20 cellular contexts compared by ENCODE assay signal in the genomic region with DNA sequence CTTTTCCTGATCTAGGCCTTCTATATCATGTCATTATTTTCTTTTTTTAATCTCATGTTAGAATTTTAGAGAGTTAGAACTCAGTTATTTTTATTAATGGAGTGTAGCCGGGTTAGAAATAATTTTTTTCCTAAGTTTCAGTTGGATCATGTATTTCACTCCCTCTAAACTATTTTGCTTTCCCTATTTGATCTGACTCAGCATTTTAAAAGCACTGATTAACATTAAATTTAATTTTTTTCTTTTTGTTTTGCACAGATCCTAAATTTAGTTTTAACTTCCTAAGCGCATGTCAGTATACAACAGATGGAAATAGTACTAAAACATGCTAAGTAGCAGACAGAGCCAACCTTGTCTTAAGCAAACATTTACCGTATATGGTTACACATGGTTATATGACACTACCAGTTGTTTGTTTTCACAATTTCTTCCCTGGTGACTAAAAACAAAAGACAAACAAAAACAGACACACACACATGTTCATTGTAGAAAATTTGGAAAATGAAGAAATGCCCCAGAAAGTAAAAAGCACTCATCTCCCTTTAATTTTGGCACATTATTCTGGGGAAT. TPM values are rescaled to one million over a fixed set of nuclear protein-coding genes. Genes with fewer than 3 reads are reported as not detected.
DNase-seq lines count a peak whose midpoint lies in the region; ATAC-seq and TF ChIP-seq lines count a peak whose summit lies in the region.
"Had no signal": no experiment of that assay in that cellular context is flagged by ENCODE, and none has a peak within 500 bp of the region (broad histone marks: within the 10 kb centered on the region; RNA-seq: fewer than 3 reads in every experiment).

No MANE protein-coding gene starts in this region.

- BruUV-seq in IMR-90 (replicated peaks; lab: Mats Ljungman, UMichigan) (no TSS peak), PC-3 (replicated peaks; lab: Mats Ljungman, UMichigan) (no TSS peak)

- H3K9me3 ChIP-seq in IMR-90 (ENCODE audit: control insufficient read depth, insufficient read depth, low read length): no peaks in the 10 kb centered on the region
- H3K9me3 ChIP-seq in PC-3 (ENCODE audit: low read length): no peaks in the 10 kb centered on the region
- H3K9me3 ChIP-seq in hepatocyte (ENCODE audit: low read depth): no peaks in the 10 kb centered on the region
- no peaks in the 10 kb centered on the region for H3K9me3 ChIP-seq in H9 (ENCODE audit: control insufficient read depth, low read depth, low read length)
- H3K9me3 ChIP-seq: colonic mucosa, gastrocnemius medialis, tibial artery had no signal

- intact Hi-C loops in IMR-90 (cut with micrococcal nuclease): loop anchor here (5.0 kb wide), 1 partner anchor 91 kb away; no protein-coding TSS in a partner anchor
- intact Hi-C loops in PC-3 (cut with micrococcal nuclease): loop anchor here (5.0 kb wide), 1 partner anchor 96 kb away; no protein-coding TSS in a partner anchor

- H3K36me3 ChIP-seq in IMR-90 (ENCODE audit: control insufficient read depth, insufficient read depth, low read length) (peaks cover 22% of the 10 kb centered on the region), PC-3 (ENCODE audit: low read depth, low read length) (no peaks in the 10 kb centered on the region; the same call in 1 of the 2 replicates), hepatocyte (replicated peaks; ENCODE audit: insufficient read depth, low read depth) (no peaks in the 10 kb centered on the region)

- H3K23me2 ChIP-seq in H9 (ENCODE audit: insufficient read length, low read depth, low read length, poor library complexity, severe bottlenecking): no peaks in the 10 kb centered on the region

- no peak overlapping the region for H4K5ac ChIP-seq in IMR-90 (ENCODE audit: low read depth, low read length)
- H4K5ac ChIP-seq in H9 (ENCODE audit: insufficient read length, low read depth, low read length): no peak overlapping the region

- H3K9me1 ChIP-seq in IMR-90 (ENCODE audit: insufficient read depth, low read length): no peaks in the 10 kb centered on the region

- TF ChIP-seq CTCF in IMR-90 (conservative IDR thresholded peaks at IDR 0.05; ENCODE audit: low read depth, low read length) (no peak), PC-3 (conservative IDR thresholded peaks at IDR 0.05; ENCODE audit: low read depth, low read length) (no peak), chondrocyte (IDR thresholded peaks at IDR 0.05) (no peak), hepatocyte (IDR thresholded peaks at IDR 0.05; ENCODE audit: poor library complexity) (no peak), H9 (conservative IDR thresholded peaks at IDR 0.05) (no peak)

- in situ Hi-C loops in IMR-90 (cut with MboI; ENCODE audit: low sequenced_read_pairs): no loop called here

- H3K4ac ChIP-seq in IMR-90 (ENCODE audit: low read depth, low read length) (no peak overlapping the region), H9 (ENCODE audit: low read depth, low read length) (no peak overlapping the region)

- H2AFZ ChIP-seq in IMR-90 (replicated peaks; ENCODE audit: low read length, poor library complexity) (no peak overlapping the region), PC-3 (ENCODE audit: low read length) (no peak overlapping the region), hepatocyte (no peak overlapping the region), H9 (ENCODE audit: low read length) (no peak overlapping the region)

- H3K36me3 Mint-ChIP-seq in chondrocyte (ENCODE audit: low read depth): peaks cover 45% of the 10 kb centered on the region
- peaks cover 2 to 43% (median 18%) of the 10 kb centered on the region in 3 experiments; a peak in 6 of 7 replicates for H3K36me3 Mint-ChIP-seq in H9 (ENCODE audit: insufficient read depth in 1 of 3, low read depth in 3 of 3)

- H3K4me1 ChIP-seq in IMR-90 (ENCODE audit: control insufficient read depth, insufficient read depth, low read length): no peaks in the 10 kb centered on the region
- H3K4me1 ChIP-seq in PC-3 (ENCODE audit: insufficient read depth, low read length): peaks cover 11% of the 10 kb centered on the region
- H3K4me1 ChIP-seq in hepatocyte (ENCODE audit: insufficient read depth): no peaks in the 10 kb centered on the region
- H3K4me1 ChIP-seq in H9 (ENCODE audit: insufficient read depth, low read length): no peaks in the 10 kb centered on the region
- H3K4me1 ChIP-seq: colonic mucosa, gastrocnemius medialis, tibial artery had no signal

- H3K4me1 Mint-ChIP-seq in chondrocyte (ENCODE audit: low read depth) (no peaks in the 10 kb centered on the region), H9 (no peaks in the 10 kb centered on the region)
- H3K4me1 Mint-ChIP-seq: IgD-negative memory B cell had no signal

- H2BK12ac ChIP-seq in H9 (ENCODE audit: insufficient read length, low read depth, low read length): no peak overlapping the region

- no peaks in the 10 kb centered on the region for H3K9me2 ChIP-seq in PC-3 (replicated peaks; ENCODE audit: low read length)
- no peaks in the 10 kb centered on the region for H3K9me2 ChIP-seq in hepatocyte (replicated peaks; ENCODE audit: insufficient read depth)

- no peak overlapping the region for H3K23ac ChIP-seq in IMR-90 (ENCODE audit: low read depth, low read length)
- no peak overlapping the region for H3K23ac ChIP-seq in H9 (ENCODE audit: insufficient read length, low read depth, low read length)

- H3K27ac Mint-ChIP-seq in chondrocyte (ENCODE audit: unreplicated experiment): no peak overlapping the region
- no peak overlapping the region for H3K27ac Mint-ChIP-seq in H9
- H3K27ac Mint-ChIP-seq: activated naive CD8-positive, alpha-beta T cell; IgD-negative memory B cell; natural killer cell treated with Interleukin-12 subunit alpha and Interleukin-12 subunit beta and Interleukin-15 and Interleukin-18, amount 100 ng/mL, for 72 hours had no signal

- H3F3A ChIP-seq in PC-3 (ENCODE audit: low read length, unreplicated experiment): no peaks in the 10 kb centered on the region

- dilution Hi-C loops in IMR-90 (cut with HindIII; ENCODE audit: low sequenced_read_pairs, unreplicated experiment): no loop called here

- CTCF ChIA-PET in IMR-90 (lab: Yijun Ruan, JAX) (no interaction called here), PC-3 (lab: Charles Lee) (no interaction called here)

- H3K79me1 ChIP-seq in IMR-90 (ENCODE audit: low read depth in 1 of 2, low read length in 2 of 2) (0 out of 4 replicates have a peak, but pooled peaks cover 0 to 6% of the 10 kb centered on the region in 2 experiments), H9 (ENCODE audit: insufficient read depth, low read depth, low read length, poor library complexity, severe bottlenecking) (no peaks in the 10 kb centered on the region)

- H3T11ph ChIP-seq in H9 (ENCODE audit: low read length): no peak overlapping the region

- WGBS in IMR-90 (ENCODE audit: extremely low coverage in 2 of 2, insufficient read length in 1 of 2), 2 experiments: no CpG with 5 or more reads among the region's 3 CpGs
- WGBS in hepatocyte (ENCODE audit: low lambda C conversion rate, missing lambda C conversion rate): 89% methylated on average over 3 of the region's 3 CpGs
- no CpG with 5 or more reads among the region's 3 CpGs for WGBS in H9 (ENCODE audit: extremely low coverage, insufficient read length, low lambda C conversion rate)

- H3K18ac ChIP-seq in IMR-90 (ENCODE audit: low read depth, low read length) (no peak overlapping the region), H9 (ENCODE audit: insufficient read length, low read depth, low read length) (no peak overlapping the region)

- H3K4me3 Mint-ChIP-seq in chondrocyte (ENCODE audit: unreplicated experiment) (no peak overlapping the region), H9 (no peak overlapping the region)
- H3K4me3 Mint-ChIP-seq: activated naive CD8-positive, alpha-beta T cell; IgD-negative memory B cell; natural killer cell treated with Interleukin-12 subunit alpha and Interleukin-12 subunit beta and Interleukin-15 and Interleukin-18, amount 100 ng/mL, for 72 hours had no signal

- TF ChIP-seq POLR2A in IMR-90 (IDR thresholded peaks at IDR 0.05; ENCODE audit: low read depth, low read length): no peak

- no peaks in the 10 kb centered on the region for H4K20me1 ChIP-seq in IMR-90 (ENCODE audit: insufficient read depth, low read length)
- no peaks in the 10 kb centered on the region for H4K20me1 ChIP-seq in PC-3 (ENCODE audit: low read length)
- H4K20me1 ChIP-seq in hepatocyte (ENCODE audit: insufficient read depth, poor library complexity, severe bottlenecking): no peaks in the 10 kb centered on the region
- H4K20me1 ChIP-seq in H9 (ENCODE audit: control insufficient read depth, insufficient read depth, insufficient read length): no peaks in the 10 kb centered on the region

- H3K9ac ChIP-seq in IMR-90 (ENCODE audit: low read depth, low read length): no peak overlapping the region
- H3K9ac ChIP-seq in PC-3 (ENCODE audit: low read length): no peak overlapping the region
- no peak overlapping the region for H3K9ac ChIP-seq in H9 (ENCODE audit: extremely low read depth, insufficient read length, low read length)

- H4K91ac ChIP-seq in IMR-90 (ENCODE audit: insufficient read depth, low read depth, low read length) (no peak overlapping the region), H9 (ENCODE audit: insufficient read length, low read depth, low read length) (no peak overlapping the region)

- no peak for TF ChIP-seq RAD21 in IMR-90 (IDR thresholded peaks at IDR 0.05; ENCODE audit: low read length)

- DNase-seq in DMS53 treated with DMSO at 0.1 percent for 48 hours (lab: John Stamatoyannopoulos, UW; ENCODE audit: unreplicated experiment) (peak; percentile 54), IMR-90 (peak; percentile 47), PC-3 (peak; percentile 25), left kidney (ENCODE audit: low read depth, low spot score) (peak; percentile 28), chondrocyte (ENCODE audit: low spot score) (no peak), hepatocyte (ENCODE audit: low spot score) (no peak), H9 (no peak)
- DNase-seq: activated CD4-positive, CD25-positive, alpha-beta regulatory T cell treated with anti-CD3 and anti-CD28 coated beads, Interleukin-2, amount 50 U/mL, for 72 hours; activated CD8-positive, alpha-beta memory T cell treated with anti-CD3 and anti-CD28 coated beads for 24 hours; colonic mucosa; gastrocnemius medialis; GDM1; H7; NCI-H187 treated with DMSO at 0.1 percent for 48 hours; NK-92 treated with Interleukin-12 subunit alpha and Interleukin-12 subunit beta, amount 100 ng/mL, for 24 hours; stimulated activated naive CD4-positive, alpha-beta T cell treated with Interleukin-2 at 50 U/mL for 16 hours; tibial artery had no signal

- H3K56ac ChIP-seq in IMR-90 (ENCODE audit: extremely low read depth, insufficient read depth, low read length) (no peak overlapping the region), H9 (ENCODE audit: insufficient read length, low read depth, low read length) (no peak overlapping the region)

- H3K9me3 Mint-ChIP-seq in chondrocyte (ENCODE audit: low read depth) (no peaks in the 10 kb centered on the region), H9 (no peaks in the 10 kb centered on the region; a peak in 1 of 5 replicates)
- H3K9me3 Mint-ChIP-seq: IgD-negative memory B cell; natural killer cell treated with Interleukin-12 subunit alpha and Interleukin-12 subunit beta and Interleukin-15 and Interleukin-18, amount 100 ng/mL, for 72 hours had no signal

- H3K4me2 ChIP-seq in IMR-90 (ENCODE audit: low read depth, low read length) (no peak overlapping the region), PC-3 (ENCODE audit: low read length) (no peak overlapping the region), hepatocyte (no peak overlapping the region), H9 (ENCODE audit: insufficient read depth, insufficient read length, low read length) (no peak overlapping the region)

- no peak overlapping the region for H2BK5ac ChIP-seq in IMR-90 (ENCODE audit: low read depth, low read length, poor library complexity, severe bottlenecking)
- no peak overlapping the region for H2BK5ac ChIP-seq in H9 (ENCODE audit: insufficient read length, low read length)

- H4K8ac ChIP-seq in IMR-90 (ENCODE audit: low read depth in 2 of 2, low read length in 2 of 2) (no peak overlapping the region), H9 (replicated peaks; ENCODE audit: insufficient read length, low read depth, low read length) (no peak overlapping the region)

- H2BK15ac ChIP-seq in IMR-90 (ENCODE audit: low read depth, low read length): no peak overlapping the region
- H2BK15ac ChIP-seq in H9 (ENCODE audit: low read depth, low read length): no peak overlapping the region

- H3K27me3 Mint-ChIP-seq in chondrocyte (ENCODE audit: low read depth) (no peaks in the 10 kb centered on the region), H9 (ENCODE audit: low read depth) (no peaks in the 10 kb centered on the region)
- H3K27me3 Mint-ChIP-seq: activated naive CD8-positive, alpha-beta T cell; IgD-negative memory B cell; natural killer cell treated with Interleukin-12 subunit alpha and Interleukin-12 subunit beta and Interleukin-15 and Interleukin-18, amount 100 ng/mL, for 72 hours had no signal

- POLR2A ChIA-PET in IMR-90 (lab: Charles Lee; ENCODE audit: unreplicated experiment) (no interaction called here), PC-3 (lab: Charles Lee; ENCODE audit: unreplicated experiment) (no interaction called here)

- H3K27ac ChIP-seq in IMR-90 (ENCODE audit: insufficient read depth, low read length) (no peak overlapping the region), PC-3 (ENCODE audit: low read length) (no peak overlapping the region), hepatocyte (no peak overlapping the region), H9 (ENCODE audit: insufficient read length, low read depth, low read length) (no peak overlapping the region)
- H3K27ac ChIP-seq: colonic mucosa, gastrocnemius medialis, tibial artery had no signal

- ATAC-seq in IMR-90 (ENCODE audit: low read depth): peak; percentile 59; the same call in 1 of the 2 replicates
- ATAC-seq in PC-3: peak; percentile 35; the same call in 1 of the 2 replicates
- ATAC-seq: gastrocnemius medialis; natural killer cell treated with Interleukin-12 subunit alpha and Interleukin-12 subunit beta and Interleukin-15 and Interleukin-18, amount 100 ng/mL, for 72 hours had no signal

- H3K4me3 ChIP-seq in IMR-90 (ENCODE audit: insufficient read depth, low read depth, low read length): no peak overlapping the region
- no peak overlapping the region for H3K4me3 ChIP-seq in PC-3 (ENCODE audit: low read length)
- no peak overlapping the region for H3K4me3 ChIP-seq in hepatocyte
- H3K4me3 ChIP-seq: colonic mucosa, gastrocnemius medialis, tibial artery had no signal

- H3K14ac ChIP-seq in IMR-90 (replicated peaks; ENCODE audit: low read depth, low read length): no peak overlapping the region
- H3K14ac ChIP-seq in H9 (ENCODE audit: insufficient read depth, low read length): no peak overlapping the region

- H3K79me2 ChIP-seq in PC-3 (ENCODE audit: low read length) (no peaks in the 10 kb centered on the region), hepatocyte (no peaks in the 10 kb centered on the region), H9 (ENCODE audit: insufficient read depth, low read length) (no peaks in the 10 kb centered on the region)

- H2AK5ac ChIP-seq in IMR-90 (ENCODE audit: low read depth, low read length) (no peak overlapping the region), H9 (ENCODE audit: insufficient read length, low read length) (no peak overlapping the region)

- H2BK120ac ChIP-seq in IMR-90 (ENCODE audit: low read depth, low read length) (no peak overlapping the region), H9 (ENCODE audit: low read depth, low read length, poor library complexity, severe bottlenecking) (no peak overlapping the region)

- H3K27me3 ChIP-seq in IMR-90 (ENCODE audit: control insufficient read depth, insufficient read depth, low read length): no peaks in the 10 kb centered on the region
- H3K27me3 ChIP-seq in PC-3 (ENCODE audit: low read length): no peaks in the 10 kb centered on the region
- H3K27me3 ChIP-seq in hepatocyte: no peaks in the 10 kb centered on the region
- H3K27me3 ChIP-seq in H9 (ENCODE audit: insufficient read depth, low read length): no peaks in the 10 kb centered on the region
- H3K27me3 ChIP-seq: colonic mucosa, gastrocnemius medialis, tibial artery had no signal

- H2BK20ac ChIP-seq in IMR-90 (ENCODE audit: low read depth, low read length) (no peak overlapping the region), H9 (ENCODE audit: low read depth, low read length, poor library complexity, severe bottlenecking) (no peak overlapping the region)

- H2AK9ac ChIP-seq in IMR-90 (replicated peaks; ENCODE audit: low read depth, low read length, poor library complexity): no peak overlapping the region

RNA-seq across cellular contexts. Expression of a gene that starts 33.6 kb away (rescaled TPM):
- total RNA-seq in IMR-90 (2012; rRNA removed) (1.1 and 1.4 TPM in 2 replicates), PC-3 (2014; rRNA removed) (4.2 and 4.5 TPM in 2 replicates), chondrocyte (0.30 to 0.94 TPM (median 0.59 TPM) in 3 replicates), hepatocyte (35.6 and 36.7 TPM in 2 replicates), H9 (2021) (25.7 and 26.1 TPM in 2 replicates)
- polyA plus RNA-seq in IMR-90 (2012; rRNA removed) (0.59 and 0.68 TPM in 2 replicates), hepatocyte (22.0 and 25.8 TPM in 2 replicates)
- 0.60 and 0.84 TPM in 2 replicates for polyA plus RNA-seq in IMR-90 (2012; cell fraction: cytosol; rRNA removed)
- 0.57 and 0.62 TPM in 2 replicates for polyA plus RNA-seq in IMR-90 (2012; cell fraction: nucleus; rRNA removed; ENCODE audit: low replicate concordance)

RNA-seq across cellular contexts. Expression of a gene that starts 36.5 kb away (rescaled TPM):
- total RNA-seq in IMR-90 (2012; rRNA removed): 0.90 and 1.7 TPM in 2 replicates
- polyA plus RNA-seq in IMR-90 (2012; rRNA removed): 0.40 and 0.50 TPM in 2 replicates
- polyA plus RNA-seq in IMR-90 (2012; cell fraction: cytosol; rRNA removed): 0.02 TPM in 1 of 2 replicates, not detected in the other
- polyA plus RNA-seq in IMR-90 (2012; cell fraction: nucleus; rRNA removed; ENCODE audit: low replicate concordance): 0.09 TPM in 1 of 2 replicates, not detected in the other
- total RNA-seq in PC-3 (2014; rRNA removed): 0.92 TPM in 1 of 2 replicates, not detected in the other
- 0.22 TPM in 1 of 3 replicates, not detected in the others for total RNA-seq in chondrocyte
- total RNA-seq in hepatocyte: 0.10 and 0.28 TPM in 2 replicates
- polyA plus RNA-seq in hepatocyte: 0.88 and 1.1 TPM in 2 replicates
- total RNA-seq in H9 (2021): not detected in 2 replicates
- total RNA-seq: H7 had no signal

RNA-seq across cellular contexts. Expression of a gene that starts 44.1 kb away (rescaled TPM):
- total RNA-seq in IMR-90 (2012; rRNA removed): under 0.01 TPM in 2 replicates
- 0.17 and 0.24 TPM in 2 replicates for polyA plus RNA-seq in IMR-90 (2012; rRNA removed)
- polyA plus RNA-seq in IMR-90 (2012; cell fraction: cytosol; rRNA removed): 0.02 and 0.05 TPM in 2 replicates
- 0.09 TPM in 1 of 2 replicates, not detected in the other for polyA plus RNA-seq in IMR-90 (2012; cell fraction: nucleus; rRNA removed; ENCODE audit: low replicate concordance)
- 0.11 TPM in 1 of 2 replicates, not detected in the other for total RNA-seq in PC-3 (2014; rRNA removed)
- total RNA-seq in chondrocyte: 0.21 TPM in 1 of 3 replicates, not detected in the others
- not detected in 2 replicates for total RNA-seq in hepatocyte
- polyA plus RNA-seq in hepatocyte: 0.34 TPM in 1 of 2 replicates, not detected in the other
- not detected in 2 replicates for total RNA-seq in H9 (2021)
- total RNA-seq: H7 had no signal

Comparison
In these comparisons a context has a peak if more than half of its experiments do, and no peak if none do; other contexts are left out.
1. DNase-seq: peak in DMS53 treated with DMSO at 0.1 percent for 48 hours (single experiment), IMR-90 (single experiment), PC-3 (single experiment) and left kidney (single experiment); none in chondrocyte (single experiment), hepatocyte (single experiment) and H9 (single experiment).